In genomic region chr19:56217039-56217949, GRCh38 we compare ENCODE assay signal across 7 cellular contexts. TPM values are rescaled to one million over a fixed set of nuclear protein-coding genes. Genes with fewer than 3 reads are reported as not detected.
DNase-seq lines count a peak whose midpoint lies in the region; ATAC-seq and TF ChIP-seq lines count a peak whose summit lies in the region.

No MANE protein-coding gene starts in this region.

- H3K27ac ChIP-seq in GM23338 (ENCODE audit: low read depth) (peak overlapping the region; percentile 74), iPS DF 6.9 (ENCODE audit: low read length) (no peak overlapping the region)

- H3K4me3 Mint-ChIP-seq in GM23338, result peak overlapping the region; percentile 72
- H3K4me3 Mint-ChIP-seq in stimulated activated memory B cell treated with anti-CD40 and anti-IgM and Interleukin-4, amounts not matched to agents 10 μg/mL and 1 μg/mL and 100 μg/mL, for 72 hours, result peak overlapping the region; percentile 56

- H3K36me3 ChIP-seq in GM23338 (ENCODE audit: insufficient read depth), result no peaks in the 10 kb centered on the region
- no peaks in the 10 kb centered on the region for H3K36me3 ChIP-seq in adipocyte (ENCODE audit: control insufficient read depth, insufficient read depth, low read length, severe bottlenecking)
- H3K36me3 ChIP-seq in iPS DF 6.9 (ENCODE audit: control insufficient read depth, insufficient read depth, low read length), result no peaks in the 10 kb centered on the region

- 0 out of 2 replicates have a peak, but pooled peaks cover 4% of the 10 kb centered on the region for H3F3A ChIP-seq in GM23338 (replicated peaks; ENCODE audit: low read depth)

- H3K79me2 ChIP-seq in GM23338 (replicated peaks; ENCODE audit: insufficient read depth), result no peaks in the 10 kb centered on the region

- H4K20me1 ChIP-seq in GM23338 (replicated peaks; ENCODE audit: insufficient read depth), result no peaks in the 10 kb centered on the region

- H3K9me2 ChIP-seq in GM23338 (ENCODE audit: insufficient read depth), result no peaks in the 10 kb centered on the region

- no peak for TF ChIP-seq CTCF in GM23338 (conservative IDR thresholded peaks at IDR 0.05; ENCODE audit: low read depth in 2 of 2)

- H3K9me3 Mint-ChIP-seq in GM23338, result no peaks in the 10 kb centered on the region
- H3K9me3 Mint-ChIP-seq in stimulated activated memory B cell treated with anti-CD40 and anti-IgM and Interleukin-4, amounts not matched to agents 10 μg/mL and 1 μg/mL and 100 μg/mL, for 72 hours, result no peaks in the 10 kb centered on the region

- no peaks in the 10 kb centered on the region for H3K9me3 ChIP-seq in adipocyte (ENCODE audit: control insufficient read depth, low read length)
- no peaks in the 10 kb centered on the region for H3K9me3 ChIP-seq in iPS DF 6.9 (ENCODE audit: control insufficient read depth, insufficient read depth, low read length)

- H3K4me1 ChIP-seq in GM23338 (ENCODE audit: insufficient read depth) (peaks cover 9% of the 10 kb centered on the region), adipocyte (ENCODE audit: control insufficient read depth, insufficient read depth, low read length) (no peaks in the 10 kb centered on the region), iPS DF 6.9 (ENCODE audit: control insufficient read depth, insufficient read depth, low read length) (no peaks in the 10 kb centered on the region)

- peak; percentile 87 for ATAC-seq in GM23338
- peak; percentile 66 for ATAC-seq in stimulated activated memory B cell treated with anti-CD40 and anti-IgM and Interleukin-4, amounts not matched to agents 10 μg/mL and 1 μg/mL and 100 μg/mL, for 72 hours

- H3K4me1 Mint-ChIP-seq in GM23338, result peaks cover 12% of the 10 kb centered on the region
- no peaks in the 10 kb centered on the region for H3K4me1 Mint-ChIP-seq in stimulated activated memory B cell treated with anti-CD40 and anti-IgM and Interleukin-4, amounts not matched to agents 10 μg/mL and 1 μg/mL and 100 μg/mL, for 72 hours

- H2AFZ ChIP-seq in GM23338, result peak overlapping the region; percentile 96

- WGBS in iPS DF 6.9 (ENCODE audit: insufficient coverage, insufficient read length), result no CpG with 5 or more reads among the region's 79 CpGs

- DNase-seq in GM23338 (ENCODE audit: low spot score) (peak; percentile 77), adipocyte (ENCODE audit: low read depth) (peak; percentile 1), iPS DF 6.9 (ENCODE audit: low read depth, low spot score) (peak; percentile 25), AML-193 (lab: John Stamatoyannopoulos, UW) (no peak), NCI-H1048 (lab: John Stamatoyannopoulos, UW) (no peak)
- DNase-seq in stimulated activated CD4-positive, alpha-beta T cell treated with anti-CD3 and anti-CD28 coated beads, Interleukin-12 subunit alpha, Interleukin-12 subunit beta, amount 100 ng/mL, for 4 hours, result no peak

- peak overlapping the region; percentile 59 for H3K4me3 ChIP-seq in GM23338
- peak overlapping the region; percentile 74 for H3K4me3 ChIP-seq in adipocyte (ENCODE audit: low read length)
- peak overlapping the region; percentile 19; the same call in 1 of the 2 replicates for H3K4me3 ChIP-seq in iPS DF 6.9 (ENCODE audit: low read length)

- H3K36me3 Mint-ChIP-seq in GM23338 (ENCODE audit: low read depth), result no peaks in the 10 kb centered on the region
- peaks cover 18% of the 10 kb centered on the region for H3K36me3 Mint-ChIP-seq in stimulated activated memory B cell treated with anti-CD40 and anti-IgM and Interleukin-4, amounts not matched to agents 10 μg/mL and 1 μg/mL and 100 μg/mL, for 72 hours

- peak overlapping the region; percentile 84 for H3K4me2 ChIP-seq in GM23338

- peak overlapping the region; percentile 54 for H3K9ac ChIP-seq in adipocyte (ENCODE audit: low read length)

- H3K27me3 ChIP-seq in GM23338 (ENCODE audit: insufficient read depth) (peaks cover 5% of the 10 kb centered on the region), adipocyte (replicated peaks; ENCODE audit: control insufficient read depth, insufficient read depth, low read length) (peaks cover 4% of the 10 kb centered on the region), iPS DF 6.9 (ENCODE audit: control insufficient read depth, insufficient read depth, low read length) (no peaks in the 10 kb centered on the region)

- H3K27ac Mint-ChIP-seq in GM23338, result peak overlapping the region; percentile 89
- no peak overlapping the region for H3K27ac Mint-ChIP-seq in stimulated activated memory B cell treated with anti-CD40 and anti-IgM and Interleukin-4, amounts not matched to agents 10 μg/mL and 1 μg/mL and 100 μg/mL, for 72 hours

- H3K27me3 Mint-ChIP-seq in GM23338 (ENCODE audit: insufficient read depth, low read depth, poor library complexity), result peaks cover 8% of the 10 kb centered on the region
- H3K27me3 Mint-ChIP-seq in stimulated activated memory B cell treated with anti-CD40 and anti-IgM and Interleukin-4, amounts not matched to agents 10 μg/mL and 1 μg/mL and 100 μg/mL, for 72 hours, result peaks cover 33% of the 10 kb centered on the region

TF ChIP-seq in GM23338, 12 proteins besides CTCF, POLR2A, EP300 and RAD21:
- TF ChIP-seq, protein P1, sequence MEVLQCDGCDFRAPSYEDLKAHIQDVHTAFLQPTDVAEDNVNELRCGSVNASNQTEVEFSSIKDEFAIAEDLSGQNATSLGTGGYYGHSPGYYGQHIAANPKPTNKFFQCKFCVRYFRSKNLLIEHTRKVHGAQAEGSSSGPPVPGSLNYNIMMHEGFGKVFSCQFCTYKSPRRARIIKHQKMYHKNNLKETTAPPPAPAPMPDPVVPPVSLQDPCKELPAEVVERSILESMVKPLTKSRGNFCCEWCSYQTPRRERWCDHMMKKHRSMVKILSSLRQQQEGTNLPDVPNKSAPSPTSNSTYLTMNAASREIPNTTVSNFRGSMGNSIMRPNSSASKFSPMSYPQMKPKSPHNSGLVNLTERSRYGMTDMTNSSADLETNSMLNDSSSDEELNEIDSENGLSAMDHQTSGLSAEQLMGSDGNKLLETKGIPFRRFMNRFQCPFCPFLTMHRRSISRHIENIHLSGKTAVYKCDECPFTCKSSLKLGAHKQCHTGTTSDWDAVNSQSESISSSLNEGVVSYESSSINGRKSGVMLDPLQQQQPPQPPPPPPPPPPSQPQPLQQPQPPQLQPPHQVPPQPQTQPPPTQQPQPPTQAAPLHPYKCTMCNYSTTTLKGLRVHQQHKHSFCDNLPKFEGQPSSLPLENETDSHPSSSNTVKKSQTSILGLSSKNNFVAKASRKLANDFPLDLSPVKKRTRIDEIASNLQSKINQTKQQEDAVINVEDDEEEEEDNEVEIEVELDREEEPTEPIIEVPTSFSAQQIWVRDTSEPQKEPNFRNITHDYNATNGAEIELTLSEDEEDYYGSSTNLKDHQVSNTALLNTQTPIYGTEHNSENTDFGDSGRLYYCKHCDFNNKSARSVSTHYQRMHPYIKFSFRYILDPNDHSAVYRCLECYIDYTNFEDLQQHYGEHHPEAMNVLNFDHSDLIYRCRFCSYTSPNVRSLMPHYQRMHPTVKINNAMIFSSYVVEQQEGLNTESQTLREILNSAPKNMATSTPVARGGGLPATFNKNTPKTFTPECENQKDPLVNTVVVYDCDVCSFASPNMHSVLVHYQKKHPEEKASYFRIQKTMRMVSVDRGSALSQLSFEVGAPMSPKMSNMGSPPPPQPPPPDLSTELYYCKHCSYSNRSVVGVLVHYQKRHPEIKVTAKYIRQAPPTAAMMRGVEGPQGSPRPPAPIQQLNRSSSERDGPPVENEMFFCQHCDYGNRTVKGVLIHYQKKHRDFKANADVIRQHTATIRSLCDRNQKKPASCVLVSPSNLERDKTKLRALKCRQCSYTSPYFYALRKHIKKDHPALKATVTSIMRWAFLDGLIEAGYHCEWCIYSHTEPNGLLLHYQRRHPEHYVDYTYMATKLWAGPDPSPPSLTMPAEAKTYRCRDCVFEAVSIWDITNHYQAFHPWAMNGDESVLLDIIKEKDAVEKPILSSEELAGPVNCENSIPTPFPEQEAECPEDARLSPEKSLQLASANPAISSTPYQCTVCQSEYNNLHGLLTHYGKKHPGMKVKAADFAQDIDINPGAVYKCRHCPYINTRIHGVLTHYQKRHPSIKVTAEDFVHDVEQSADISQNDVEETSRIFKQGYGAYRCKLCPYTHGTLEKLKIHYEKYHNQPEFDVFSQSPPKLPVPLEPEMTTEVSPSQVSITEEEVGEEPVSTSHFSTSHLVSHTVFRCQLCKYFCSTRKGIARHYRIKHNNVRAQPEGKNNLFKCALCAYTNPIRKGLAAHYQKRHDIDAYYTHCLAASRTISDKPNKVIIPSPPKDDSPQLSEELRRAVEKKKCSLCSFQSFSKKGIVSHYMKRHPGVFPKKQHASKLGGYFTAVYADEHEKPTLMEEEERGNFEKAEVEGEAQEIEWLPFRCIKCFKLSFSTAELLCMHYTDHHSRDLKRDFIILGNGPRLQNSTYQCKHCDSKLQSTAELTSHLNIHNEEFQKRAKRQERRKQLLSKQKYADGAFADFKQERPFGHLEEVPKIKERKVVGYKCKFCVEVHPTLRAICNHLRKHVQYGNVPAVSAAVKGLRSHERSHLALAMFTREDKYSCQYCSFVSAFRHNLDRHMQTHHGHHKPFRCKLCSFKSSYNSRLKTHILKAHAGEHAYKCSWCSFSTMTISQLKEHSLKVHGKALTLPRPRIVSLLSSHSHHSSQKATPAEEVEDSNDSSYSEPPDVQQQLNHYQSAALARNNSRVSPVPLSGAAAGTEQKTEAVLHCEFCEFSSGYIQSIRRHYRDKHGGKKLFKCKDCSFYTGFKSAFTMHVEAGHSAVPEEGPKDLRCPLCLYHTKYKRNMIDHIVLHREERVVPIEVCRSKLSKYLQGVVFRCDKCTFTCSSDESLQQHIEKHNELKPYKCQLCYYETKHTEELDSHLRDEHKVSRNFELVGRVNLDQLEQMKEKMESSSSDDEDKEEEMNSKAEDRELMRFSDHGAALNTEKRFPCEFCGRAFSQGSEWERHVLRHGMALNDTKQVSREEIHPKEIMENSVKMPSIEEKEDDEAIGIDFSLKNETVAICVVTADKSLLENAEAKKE (CRISPR knock-in tag; IDR thresholded peaks at IDR 0.05), result 0 out of 2 replicates have a peak, but pooled peaks have one; percentile 26
- no peak for TF ChIP-seq POLR2AphosphoS5 (IDR thresholded peaks at IDR 0.05; ENCODE audit: low read depth)

RNA-seq across cellular contexts. Expression of gene ZSCAN5C, which starts 15.2 kb away (rescaled TPM):
- total RNA-seq in GM23338 (2014; rRNA removed; shearing (Covaris generic)), result not detected in 2 replicates
- polyA plus RNA-seq in GM23338 (2016; fragmentation: Nextera tagmentation; extraction: Ambion mirVana), result not detected in 2 replicates

RNA-seq across cellular contexts. Expression of gene ZSCAN5B, which starts 19.7 kb away (rescaled TPM):
- 0.10 TPM in 1 of 2 replicates, not detected in the other for total RNA-seq in GM23338 (2014; rRNA removed; shearing (Covaris generic))
- not detected in 2 replicates for polyA plus RNA-seq in GM23338 (2016; fragmentation: Nextera tagmentation; extraction: Ambion mirVana)

RNA-seq across cellular contexts. Expression of gene GALP, which starts 41.5 kb away (rescaled TPM):
- not detected in 2 replicates for total RNA-seq in GM23338 (2014; rRNA removed; shearing (Covaris generic))
- polyA plus RNA-seq in GM23338 (2016; fragmentation: Nextera tagmentation; extraction: Ambion mirVana), result not detected in 2 replicates

RNA-seq across cellular contexts. Expression of gene EDDM13, which starts 55.3 kb away (rescaled TPM):
- not detected in 2 replicates for total RNA-seq in GM23338 (2014; rRNA removed; shearing (Covaris generic))
- 0.68 and 1.5 TPM in 2 replicates for polyA plus RNA-seq in GM23338 (2016; fragmentation: Nextera tagmentation; extraction: Ambion mirVana)

Comparison
In these comparisons a context has a peak if more than half of its experiments do, and no peak if none do; other contexts are left out.
1. DNase-seq: peak in GM23338 (single experiment), adipocyte (single experiment) and iPS DF 6.9 (single experiment); none in AML-193 (0 of 2), stimulated activated CD4-positive, alpha-beta T cell treated with anti-CD3 and anti-CD28 coated beads, Interleukin-12 subunit alpha, Interleukin-12 subunit beta, amount 100 ng/mL, for 4 hours (single experiment) and NCI-H1048 (single experiment).
2. H3K4me3 ChIP-seq: peak in every context shown above with its lines; median percentile 74 in adipocyte; 59 in GM23338; 19 in iPS DF 6.9.